8 cellular contexts compared by ENCODE assay signal in genomic region chr22:31661851-31662667, GRCh38. TPM values are rescaled to one million over a fixed set of nuclear protein-coding genes. Genes with fewer than 3 reads are reported as not detected.
DNase-seq lines count a peak whose midpoint lies in the region; ATAC-seq lines count a peak whose summit lies in the region.

PISD (minus strand) TSS chr22:31662215; CDS start chr22:31662208, 7 bp downstream.

- H3K27ac Mint-ChIP-seq in naive thymus-derived CD4-positive, alpha-beta T cell, result peak within 1 kb of the TSS; percentile 90 to 100 (median 95)
- peak within 1 kb of the TSS; percentile 96 for H3K27ac Mint-ChIP-seq in stimulated activated naive B cell treated with anti-CD40 and anti-IgM and Interleukin-4, amounts not matched to agents 10 μg/mL and 1 μg/mL and 100 μg/mL, for 72 hours

- POLR2A ChIA-PET in naive thymus-derived CD4-positive, alpha-beta T cell (lab: Charles Lee), result interaction anchor here (0.6 to 3.0 kb wide), 22 partner anchors 14 to 555 kb away, joined by 3 to 30 read pairs (median 4); partner anchors contain the start of genes DEPDC5, DRG1, PIK3IP1 and SELENOM

- no peaks in the 10 kb centered on the region for H3K27me3 ChIP-seq in naive thymus-derived CD4-positive, alpha-beta T cell (ENCODE audit: control insufficient read depth in 2 of 2, insufficient read depth in 2 of 2, low read length in 2 of 2)

- H3K4me1 ChIP-seq in naive thymus-derived CD4-positive, alpha-beta T cell (ENCODE audit: control insufficient read depth in 2 of 2, insufficient read depth in 2 of 2, low read length in 2 of 2), result peaks cover 10 to 18% of the 10 kb centered on the region in 2 donors

- peaks cover 0 to 4% (median 0%) of the 10 kb centered on the region in 5 donors for H3K36me3 Mint-ChIP-seq in naive thymus-derived CD4-positive, alpha-beta T cell
- peaks cover 7 to 19% of the 10 kb centered on the region in 2 donors for H3K36me3 Mint-ChIP-seq in stimulated activated naive B cell treated with anti-CD40 and anti-IgM and Interleukin-4, amounts not matched to agents 10 μg/mL and 1 μg/mL and 100 μg/mL, for 72 hours

- peaks cover 22 to 47% (median 39%) of the 10 kb centered on the region in 7 donors for H3K4me1 Mint-ChIP-seq in naive thymus-derived CD4-positive, alpha-beta T cell
- peaks cover 16 to 22% of the 10 kb centered on the region in 2 donors for H3K4me1 Mint-ChIP-seq in stimulated activated naive B cell treated with anti-CD40 and anti-IgM and Interleukin-4, amounts not matched to agents 10 μg/mL and 1 μg/mL and 100 μg/mL, for 72 hours

- CTCF ChIA-PET in naive thymus-derived CD4-positive, alpha-beta T cell (lab: Charles Lee), result interaction anchor here (0.6 to 2.0 kb wide), 5 partner anchors 9 to 554 kb away, joined by 3 to 5 read pairs (median 3); no protein-coding TSS in a partner anchor

- H3K36me3 ChIP-seq in naive thymus-derived CD4-positive, alpha-beta T cell (ENCODE audit: control insufficient read depth in 2 of 3, insufficient read depth in 3 of 3, low read length in 3 of 3), result peaks cover 0 to 5% (median 0%) of the 10 kb centered on the region in 3 experiments

- no peaks in the 10 kb centered on the region for H3K27me3 Mint-ChIP-seq in naive thymus-derived CD4-positive, alpha-beta T cell
- H3K27me3 Mint-ChIP-seq in stimulated activated naive B cell treated with anti-CD40 and anti-IgM and Interleukin-4, amounts not matched to agents 10 μg/mL and 1 μg/mL and 100 μg/mL, for 72 hours, result no peaks in the 10 kb centered on the region

- peak within 1 kb of the TSS; percentile 90 to 100 (median 98) for H3K4me3 Mint-ChIP-seq in naive thymus-derived CD4-positive, alpha-beta T cell
- H3K4me3 Mint-ChIP-seq in stimulated activated naive B cell treated with anti-CD40 and anti-IgM and Interleukin-4, amounts not matched to agents 10 μg/mL and 1 μg/mL and 100 μg/mL, for 72 hours, result peak within 1 kb of the TSS; percentile 88 to 94

- no peaks in the 10 kb centered on the region for H3K9me3 Mint-ChIP-seq in naive thymus-derived CD4-positive, alpha-beta T cell
- H3K9me3 Mint-ChIP-seq in stimulated activated naive B cell treated with anti-CD40 and anti-IgM and Interleukin-4, amounts not matched to agents 10 μg/mL and 1 μg/mL and 100 μg/mL, for 72 hours, result no peaks in the 10 kb centered on the region

- DNase-seq in DMS79 treated with DMSO at 0.1 percent for 48 hours (lab: John Stamatoyannopoulos, UW) (peak; percentile 69), Kasumi-1 (lab: John Stamatoyannopoulos, UW) (peak; percentile 91 to 94), RPMI7951 (ENCODE audit: low read depth) (peak; percentile 89), fibroblast of gingiva (ENCODE audit: low read depth) (peak; percentile 88)
- peak; percentile 93 to 95 for DNase-seq in activated T-helper 1 cell treated with anti-CD3 and anti-CD28 coated beads, Interleukin-2, amount 50 U/mL, for 16 hours (ENCODE audit: low read depth in 1 of 2, low spot score in 1 of 2)
- peak; percentile 93 to 98 (median 97) for DNase-seq in naive thymus-derived CD4-positive, alpha-beta T cell
- DNase-seq in stimulated activated naive B cell treated with anti-CD40 and anti-IgM and Interleukin-4, amounts not matched to agents 10 μg/mL and 1 μg/mL and 100 μg/mL, for 72 hours, result peak; percentile 95

- H3K27ac ChIP-seq in naive thymus-derived CD4-positive, alpha-beta T cell (ENCODE audit: low read depth, low read length), result peak within 1 kb of the TSS; percentile 78

- ATAC-seq in GM21825 (IDR thresholded peaks at IDR 0.05; ENCODE audit: unreplicated experiment), result peak; percentile 72
- peak; percentile 99 for ATAC-seq in naive thymus-derived CD4-positive, alpha-beta T cell
- peak; percentile 90 to 94 for ATAC-seq in stimulated activated naive B cell treated with anti-CD40 and anti-IgM and Interleukin-4, amounts not matched to agents 10 μg/mL and 1 μg/mL and 100 μg/mL, for 72 hours (replicated peaks)

- no peaks in the 10 kb centered on the region for H3K9me3 ChIP-seq in naive thymus-derived CD4-positive, alpha-beta T cell (ENCODE audit: control insufficient read depth in 2 of 3, low read length in 3 of 3)

- intact Hi-C loops in naive thymus-derived CD4-positive, alpha-beta T cell (cut with micrococcal nuclease), result loop anchor here (1.0 to 10.0 kb wide), 13 partner anchors 14 to 1895 kb away; partner anchors contain the start of genes FBXO7 (in 2 of the 2), PRR14L (in 2 of the 2), EIF4ENIF1 (in 1 of the 2) and RFPL2 (in 1 of the 2)

- H3K4me3 ChIP-seq in naive thymus-derived CD4-positive, alpha-beta T cell (ENCODE audit: low read length), result peak within 1 kb of the TSS; percentile 93

RNA-seq across cellular contexts. Expression of gene PISD, which starts in this region (rescaled TPM):
- total RNA-seq in RPMI7951 (2014; rRNA removed; shearing (Covaris generic)), result 16.7 and 16.9 TPM in 2 replicates
- 10 to 100 TPM; 29.7 to 47.8 (median 35.5) TPM for total RNA-seq in naive thymus-derived CD4-positive, alpha-beta T cell
- 10 to 100 TPM; 15.3 to 18.8 TPM for polyA plus RNA-seq in naive thymus-derived CD4-positive, alpha-beta T cell

Comparison
In these comparisons a context has a peak if more than half of its experiments do, and no peak if none do; other contexts are left out.
1. Peak in every context shown above with its lines: DNase-seq, ATAC-seq, H3K4me3 ChIP-seq and H3K27ac ChIP-seq.